In the genomic region with DNA sequence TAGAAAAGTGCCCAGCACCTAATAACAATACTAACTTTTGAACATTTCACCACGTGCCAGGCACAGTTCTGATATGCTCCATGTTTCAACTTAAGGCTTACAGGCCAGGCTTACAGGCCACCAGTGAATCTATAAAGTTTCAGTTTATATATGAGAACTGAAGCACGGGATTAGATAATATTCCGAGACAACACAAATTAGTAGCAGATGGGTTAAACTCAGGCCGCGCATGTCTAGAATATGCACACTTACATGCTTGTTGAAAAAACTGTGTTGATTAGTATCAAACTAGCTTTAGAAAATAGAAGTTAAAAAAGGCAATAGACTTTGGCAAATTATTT, we compare ENCODE assay signal across 8 cellular contexts.
A peak's percentile ranks its signal among the peaks of the same experiment; 100 is the strongest.
DNase-seq lines count a peak whose midpoint lies in the region; ATAC-seq and TF ChIP-seq lines count a peak whose summit lies in the region.

No MANE protein-coding gene starts in this region.

- DNase-seq in brain microvascular endothelial cell, result no peak
- no peak for DNase-seq in HT-29 (ENCODE audit: low spot score)
- DNase-seq in UCSD-AML1 (lab: John Stamatoyannopoulos, UW; ENCODE audit: unreplicated experiment), result no peak
- DNase-seq in progenitor cell of endocrine pancreas (ENCODE audit: low spot score, unreplicated experiment), result no peak

- ATAC-seq in GM19372 (IDR thresholded peaks at IDR 0.05; ENCODE audit: low read depth, unreplicated experiment), result peak; percentile 0
- ATAC-seq in HG03378 (IDR thresholded peaks at IDR 0.05; ENCODE audit: unreplicated experiment), result no peak

- H3K4me1 Mint-ChIP-seq in progenitor cell of endocrine pancreas (ENCODE audit: low read depth), result peaks cover 2% of the 10 kb centered on the region

- in situ Hi-C loops in brain microvascular endothelial cell (cut with HindIII; ENCODE audit: low pct_ligation_motif_present, low sequenced_read_pairs), result no loop called here

- peak overlapping the region; percentile 98 for H2AFZ ChIP-seq in ACC112 (ENCODE audit: low read length, unreplicated experiment)

- H3K4me1 ChIP-seq in ACC112 (ENCODE audit: control insufficient read depth, insufficient read depth, low read length, unreplicated experiment) (peaks cover 19% of the 10 kb centered on the region), mononuclear cell (ENCODE audit: insufficient read depth, low read length) (no peaks in the 10 kb centered on the region)

- no peaks in the 10 kb centered on the region for H3K9me3 ChIP-seq in mononuclear cell (ENCODE audit: low read depth, low read length)

- peak overlapping the region; percentile 74 for H3K4me3 ChIP-seq in ACC112 (ENCODE audit: low read depth, low read length)
- no peak overlapping the region for H3K4me3 ChIP-seq in brain microvascular endothelial cell (ENCODE audit: low read depth, low read length)
- H3K4me3 ChIP-seq in mononuclear cell (ENCODE audit: low read length), result peak overlapping the region; percentile 48

- H3K36me3 ChIP-seq in ACC112 (ENCODE audit: insufficient read depth, low read length) (peaks cover 3% of the 10 kb centered on the region; the same call in 1 of the 2 replicates), brain microvascular endothelial cell (replicated peaks) (no peaks in the 10 kb centered on the region)

- H3K27me3 ChIP-seq in ACC112 (ENCODE audit: insufficient read depth, low read length) (no peaks in the 10 kb centered on the region), brain microvascular endothelial cell (replicated peaks) (no peaks in the 10 kb centered on the region), mononuclear cell (ENCODE audit: insufficient read depth, low read length) (no peaks in the 10 kb centered on the region)

- no peak overlapping the region for H3K27ac Mint-ChIP-seq in progenitor cell of endocrine pancreas

- TF ChIP-seq CTCF in brain microvascular endothelial cell (IDR thresholded peaks at IDR 0.05; ENCODE audit: low read depth, low read length, missing control alignments) (no peak), progenitor cell of endocrine pancreas (IDR thresholded peaks at IDR 0.05; ENCODE audit: unreplicated experiment) (no peak)

- H3K36me3 Mint-ChIP-seq in progenitor cell of endocrine pancreas (ENCODE audit: insufficient read depth), result peaks cover 2% of the 10 kb centered on the region

- H3K27me3 Mint-ChIP-seq in progenitor cell of endocrine pancreas, result no peaks in the 10 kb centered on the region

- H3K79me2 ChIP-seq in ACC112 (ENCODE audit: control insufficient read depth, insufficient read depth, low read length, unreplicated experiment), result peaks cover 25% of the 10 kb centered on the region

- peaks cover 4% of the 10 kb centered on the region for H3K9me3 Mint-ChIP-seq in progenitor cell of endocrine pancreas (ENCODE audit: low read depth)

- no peak overlapping the region for H3K4me3 Mint-ChIP-seq in progenitor cell of endocrine pancreas (ENCODE audit: low read depth)

- peak overlapping the region; percentile 98 for H3K27ac ChIP-seq in ACC112 (ENCODE audit: low read depth, low read length)
- H3K27ac ChIP-seq in brain microvascular endothelial cell, result peak overlapping the region; percentile 80
